In genomic region chr4:130851107-130851506, GRCh38 we compare ENCODE assay signal across 25 cellular contexts.
"Had no signal": no experiment of that assay in that cellular context is flagged by ENCODE, and none has a peak within 500 bp of the region (broad histone marks: within the 10 kb centered on the region; RNA-seq: fewer than 3 reads in every experiment).

No MANE protein-coding gene starts in this region.

- H3K4me1 ChIP-seq: colonic mucosa, esophagus squamous epithelium, gastrocnemius medialis, heart right ventricle, left lung, lower lobe of right lung had no signal

- H3K4me3 ChIP-seq: colonic mucosa, esophagus squamous epithelium, gastrocnemius medialis, heart right ventricle, left lung, lower lobe of right lung had no signal

- H3K36me3 ChIP-seq: colonic mucosa, esophagus squamous epithelium, gastrocnemius medialis, heart right ventricle, left lung, lower lobe of right lung had no signal

- FAIRE-seq: endometrium, islet of Langerhans, keratinocyte had no signal

- H3K27ac ChIP-seq: colonic mucosa, epithelial cell of prostate, esophagus squamous epithelium, gastrocnemius medialis, heart right ventricle, left lung, lower lobe of right lung had no signal

- DNase-seq: colonic mucosa; cortex of kidney; effector CD8-positive, alpha-beta T cell; effector memory CD8-positive, alpha-beta T cell; endodermal cell; erythroblast; esophagus squamous epithelium; foreskin fibroblast; foreskin melanocyte; gastrocnemius medialis; glutamatergic neuron; head of caudate nucleus; heart right ventricle; hippocampal formation; left cardiac atrium; left lung; left ventricle myocardium superior; lower lobe of right lung; mesenchymal stem cell; midbrain had no signal

- ATAC-seq: effector memory CD8-positive, alpha-beta T cell; esophagus mucosa; gastrocnemius medialis; heart right ventricle; left lung; left ventricle myocardium superior; lower lobe of right lung had no signal

- H3K27me3 ChIP-seq: colonic mucosa, esophagus squamous epithelium, gastrocnemius medialis, heart right ventricle, left lung had no signal

- H3K9me3 ChIP-seq: colonic mucosa, gastrocnemius medialis, lower lobe of right lung had no signal
